Comparison of ENCODE assay signal across 1 cellular context in genomic region chr18:58753976-58754375, GRCh38.
TF ChIP-seq lines count a peak whose summit lies in the region.

No MANE protein-coding gene starts in this region.

TF ChIP-seq in GM23338, 12 proteins besides CTCF, POLR2A, EP300 and RAD21 (continued from another document):
- TF ChIP-seq ZNF462 (CRISPR knock-in tag; IDR thresholded peaks at IDR 0.05) (no peak), ZNF331 (CRISPR knock-in tag; IDR thresholded peaks at IDR 0.05; ENCODE audit: low read depth) (no peak), STAT1 (IDR thresholded peaks at IDR 0.05; ENCODE audit: unreplicated experiment) (no peak), EZH2phosphoT487 (IDR thresholded peaks at IDR 0.05; ENCODE audit: unreplicated experiment) (no peak), JUNB (IDR thresholded peaks at IDR 0.05; ENCODE audit: unreplicated experiment) (no peak), CREB1 (CRISPR knock-in tag; IDR thresholded peaks at IDR 0.05; ENCODE audit: low read depth) (no peak), ZNF114 (CRISPR knock-in tag; IDR thresholded peaks at IDR 0.05) (no peak), POLR2AphosphoS5 (IDR thresholded peaks at IDR 0.05; ENCODE audit: low read depth) (no peak), REST (IDR thresholded peaks at IDR 0.05; ENCODE audit: unreplicated experiment) (no peak)
